Comparison of ENCODE assay signal across 24 cellular contexts in the genomic region with DNA sequence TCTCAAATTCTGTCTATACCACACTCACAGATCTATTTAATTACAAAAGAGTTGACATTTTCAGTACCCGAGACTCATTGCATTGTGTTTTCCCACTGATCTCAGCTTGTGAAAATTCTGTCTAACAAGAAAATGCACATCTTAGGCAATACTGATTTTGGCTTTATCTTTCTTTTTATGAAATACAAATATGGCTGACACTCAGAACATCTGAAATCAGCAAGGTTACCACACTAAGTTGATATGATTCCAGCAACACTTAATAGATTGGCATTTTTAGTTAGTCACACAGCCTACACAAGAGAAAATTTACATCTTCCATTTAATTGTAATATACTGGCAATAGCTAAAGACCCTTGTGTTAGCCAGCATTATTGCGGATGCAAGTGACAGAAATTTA.
"Had no signal": no experiment of that assay in that cellular context is flagged by ENCODE, and none has a peak within 500 bp of the region (broad histone marks: within the 10 kb centered on the region; RNA-seq: fewer than 3 reads in every experiment).

No MANE protein-coding gene starts in this region.

- ATAC-seq: HepG2, Right ventricle myocardium inferior, SK-N-SH treated with all-trans-retinoic acid at 6 μM for 48 hours had no signal

- H3K4me3 ChIP-seq: MG63, PC-9, Peyer's patch, SJCRH30 had no signal

- FAIRE-seq: HepG2 had no signal

- DNase-seq: IMR-90, Karpas-422, KG1, MG63, NCI-H1092 treated with DMSO at 0.1 percent for 48 hours, NCI-H1417, NCI-H1436 treated with DMSO at 0.1 percent for 48 hours, NCI-H1694, NCI-H187 treated with DMSO at 0.1 percent for 48 hours, NCI-H2081 treated with DMSO at 0.1 percent for 48 hours, NCI-H2171, NCI-H226, NCI-H446, NCI-H510A, NCI-H524 treated with DMSO at 0.1 percent for 48 hours, NCI-H69, NCI-H774, PC-9, Peyer's patch, SHP77 treated with DMSO at 0.1 percent for 48 hours, SJCRH30 had no signal
